18 cellular contexts compared by ENCODE assay signal in the genomic region with DNA sequence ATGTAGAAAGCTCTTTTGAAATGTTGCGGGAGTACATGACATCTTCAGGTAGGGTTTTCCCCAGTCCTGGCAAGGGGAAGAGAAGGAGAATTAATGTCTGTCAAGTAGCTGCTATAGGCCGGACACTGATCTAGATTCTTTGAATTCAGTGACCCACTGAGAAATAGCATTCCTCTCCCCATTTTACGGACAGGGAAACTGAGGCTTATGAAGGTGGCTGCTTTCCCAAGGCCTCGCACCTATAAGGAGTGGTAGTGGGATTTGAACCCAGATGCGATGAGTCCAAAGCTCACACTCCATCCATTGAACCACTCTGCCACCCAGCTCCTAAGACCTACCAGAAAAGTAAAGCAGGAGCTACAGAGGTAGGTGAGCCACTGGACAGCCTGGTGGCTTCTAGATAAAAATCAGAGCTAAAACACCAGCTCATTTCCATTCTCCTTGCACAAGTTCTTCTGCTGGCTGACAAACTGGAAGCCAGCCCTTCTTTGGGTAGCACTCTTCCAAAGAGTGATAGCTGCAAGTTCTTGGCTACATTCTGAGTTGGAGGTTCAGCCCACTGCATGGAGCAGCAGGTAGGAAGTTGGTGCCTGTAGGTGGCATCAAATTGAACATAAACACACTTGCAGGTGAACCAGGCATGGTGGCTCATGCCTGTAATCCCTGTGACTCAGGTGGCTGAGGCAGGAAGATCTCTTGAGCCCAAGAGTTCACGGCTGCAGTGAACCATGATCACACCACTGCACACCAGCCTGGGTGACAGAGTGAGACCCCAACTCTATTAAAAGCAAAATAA. TPM values are rescaled to one million over a fixed set of nuclear protein-coding genes. Genes with fewer than 3 reads are reported as not detected.
DNase-seq lines count a peak whose midpoint lies in the region; ATAC-seq, FAIRE-seq and TF ChIP-seq lines count a peak whose summit lies in the region.
"Had no signal": no experiment of that assay in that cellular context is flagged by ENCODE, and none has a peak within 500 bp of the region (broad histone marks: within the 10 kb centered on the region; RNA-seq: fewer than 3 reads in every experiment).

No MANE protein-coding gene starts in this region.

- no peak for TF ChIP-seq RAD21 in HepG2 (CRISPR knock-in tag; IDR thresholded peaks at IDR 0.05)

- BruUV-seq in HepG2 (replicated peaks; lab: Mats Ljungman, UMichigan) = no TSS peak

- no peak for ATAC-seq in HepG2

- intact Hi-C loops in HepG2 (cut with micrococcal nuclease; ENCODE audit: unreplicated experiment) (no loop called here), transverse colon (cut with DNase I; ENCODE audit: low total_unique reads) (no loop called here)

- H4K20me1 ChIP-seq in HepG2 (ENCODE audit: insufficient read depth, low read length) = 0 out of 2 replicates have a peak, but pooled peaks cover 2% of the 10 kb centered on the region

- H3K27ac ChIP-seq in HepG2 (ENCODE audit: extremely low read length, insufficient read depth, low read length) (no peak overlapping the region), transverse colon (no peak overlapping the region)
- H3K27ac ChIP-seq: 22Rv1 had no signal

- FAIRE-seq in bronchial epithelial cell (lab: Jason Lieb, UNC) (no peak), HepG2 (lab: Jason Lieb, UNC) (no peak)
- FAIRE-seq: G401.6, RCC 7860 had no signal

- H3K27me3 ChIP-seq in bronchial epithelial cell (ENCODE audit: control insufficient read depth, insufficient read depth, low read length) = no peaks in the 10 kb centered on the region
- H3K27me3 ChIP-seq in HepG2 (ENCODE audit: control insufficient read depth in 1 of 2, insufficient read depth in 2 of 2, low read length in 2 of 2) = no peaks in the 10 kb centered on the region
- H3K27me3 ChIP-seq in transverse colon = no peaks in the 10 kb centered on the region

- H3K4me2 ChIP-seq in HepG2 (ENCODE audit: low read depth, low read length) = no peak overlapping the region

- TF ChIP-seq POLR2A in HepG2 (IDR thresholded peaks at IDR 0.05; ENCODE audit: insufficient read depth in 1 of 2, low read depth in 2 of 2, low read length in 2 of 2) (no peak), transverse colon (IDR thresholded peaks at IDR 0.05) (no peak)

- peaks cover 38% of the 10 kb centered on the region for H3K79me2 ChIP-seq in HepG2 (ENCODE audit: insufficient read depth, low read length)

- no peak overlapping the region for H2AFZ ChIP-seq in HepG2 (ENCODE audit: low read length)

- peaks cover 3% of the 10 kb centered on the region for H3K36me3 ChIP-seq in bronchial epithelial cell (ENCODE audit: control insufficient read depth, insufficient read depth, low read length)
- no peaks in the 10 kb centered on the region; a peak in 1 of 5 replicates for H3K36me3 ChIP-seq in HepG2 (replicated peaks in 1 of 2; ENCODE audit: control insufficient read depth in 1 of 2, insufficient read depth in 2 of 2, low read length in 2 of 2)
- H3K36me3 ChIP-seq in transverse colon = no peaks in the 10 kb centered on the region

- CTCF ChIA-PET in HepG2 (lab: Yijun Ruan, JAX; ENCODE audit: low intra/inter-chr PET ratio, low total read pairs) = no interaction called here

- WGBS in HepG2 (ENCODE audit: low lambda C conversion rate) = 86% methylated on average over 4 of the region's 6 CpGs
- 80 to 81% methylated on average over 2 to 6 of the region's 6 CpGs for WGBS in transverse colon (ENCODE audit: low coverage in 1 of 2), 2 donors

- no peak overlapping the region for H3K9ac ChIP-seq in HepG2 (ENCODE audit: insufficient read depth, low read depth, low read length)

- H3K4me1 ChIP-seq in HepG2 (ENCODE audit: insufficient read depth, low read length) = peaks cover 30% of the 10 kb centered on the region
- peaks cover 10 to 51% (median 35%) of the 10 kb centered on the region in 4 donors for H3K4me1 ChIP-seq in transverse colon

- TF ChIP-seq CTCF in bronchial epithelial cell (IDR thresholded peaks at IDR 0.05; ENCODE audit: insufficient read depth, low read length, severe bottlenecking) (peak; percentile 4), HepG2 (CRISPR knock-in tag; IDR thresholded peaks at IDR 0.05) (no peak), transverse colon (IDR thresholded peaks at IDR 0.05) (no peak)

- in situ Hi-C loops in HepG2 (cut with HindIII; ENCODE audit: extremely low pct_ligation_motif_present, low pct_unique_long_range_greater_than_20kb) = no loop called here
- in situ Hi-C loops in transverse colon (cut with MboI; ENCODE audit: low pct_ligation_motif_present in 1 of 4, low pct_unique_long_range_greater_than_20kb in 1 of 4, low sequenced_read_pairs in 3 of 4) = no loop called here

- H3K4me3 ChIP-seq in bronchial epithelial cell (ENCODE audit: low read depth, low read length) (no peak overlapping the region), HepG2 (replicated peaks in 1 of 3; ENCODE audit: insufficient read depth in 1 of 3, low read depth in 2 of 3, low read length in 3 of 3) (no peak overlapping the region), transverse colon (no peak overlapping the region)

- no peaks in the 10 kb centered on the region for H3K9me3 ChIP-seq in HepG2 (ENCODE audit: low read length)
- no peaks in the 10 kb centered on the region for H3K9me3 ChIP-seq in transverse colon

- POLR2A ChIA-PET in HepG2 (lab: Yijun Ruan, JAX) = interaction anchor here (1.0 kb wide), 1 partner anchor 21 kb away, joined by 3 read pairs; no protein-coding TSS in a partner anchor

- TF ChIP-seq EP300 in HepG2 (IDR thresholded peaks at IDR 0.05; ENCODE audit: low read depth in 2 of 2, low read length in 2 of 2) = no peak
- TF ChIP-seq EP300 in HepG2 (CRISPR knock-in tag; IDR thresholded peaks at IDR 0.05; ENCODE audit: borderline replicate concordance) = no peak
- no peak for TF ChIP-seq EP300 in transverse colon (IDR thresholded peaks at IDR 0.05; ENCODE audit: low read depth)

- DNase-seq in DMS53 (lab: John Stamatoyannopoulos, UW) (peak; percentile 38), DMS53 treated with DMSO at 0.1 percent for 48 hours (lab: John Stamatoyannopoulos, UW; ENCODE audit: unreplicated experiment) (no peak), bronchial epithelial cell (ENCODE audit: low read depth) (no peak), HepG2 (ENCODE audit: low spot score) (no peak), transverse colon (peak; percentile 10), activated gamma-delta T cell treated with Interleukin-2 at 50 U/mL for 16 hours (no peak), NCI-H1048 (lab: John Stamatoyannopoulos, UW) (no peak)
- DNase-seq in stimulated activated CD4-positive, alpha-beta T cell treated with anti-CD3 and anti-CD28 coated beads, Interleukin-4, amount 100 ng/mL, for 24 hours = no peak
- DNase-seq: AML-193; H9; NCI-H1105; NCI-H2081 treated with DMSO at 0.1 percent for 48 hours; NCI-H748 treated with DMSO at 0.1 percent for 48 hours; NK-92 treated with Interleukin-12 subunit alpha and Interleukin-12 subunit beta, amount 100 ng/mL, for 24 hours; Right ventricle myocardium superior had no signal

TF ChIP-seq in HepG2, 621 proteins besides CTCF, POLR2A, EP300 and RAD21 (continues in another document):
- peak; percentile 53; the same call in 1 of the 2 replicates for TF ChIP-seq ZNF629 (CRISPR knock-in tag; conservative IDR thresholded peaks at IDR 0.05)

RNA-seq across cellular contexts. Expression of a gene that starts 22.0 kb away (rescaled TPM):
- total RNA-seq in bronchial epithelial cell = 7.6 and 11.9 TPM in 2 replicates
- total RNA-seq in HepG2 (2016; rRNA removed; fragmentation: Illumina TruSeq; extraction: Trizol) = 15.0 and 20.6 TPM in 2 replicates
- 7.6 and 7.9 TPM in 2 replicates for total RNA-seq in HepG2 (2016; cell fraction: cytosol; rRNA removed; fragmentation: Illumina TruSeq; extraction: Trizol; ENCODE audit: low read depth)
- 12.0 and 18.4 TPM in 2 replicates for total RNA-seq in HepG2 (2016; cell fraction: insoluble cytoplasmic fraction; rRNA removed; fragmentation: Illumina TruSeq; extraction: Trizol)
- 15.9 and 16.0 TPM in 2 replicates for total RNA-seq in HepG2 (2016; cell fraction: membrane; rRNA removed; fragmentation: Illumina TruSeq; extraction: Trizol)
- total RNA-seq in HepG2 (2016; cell fraction: nucleus; rRNA removed; fragmentation: Illumina TruSeq; extraction: Trizol) = 9.6 and 12.6 TPM in 2 replicates
- polyA plus RNA-seq in HepG2 (2011; rRNA removed) = 4.7 and 5.8 TPM in 2 replicates
- 4.2 and 5.3 TPM in 2 replicates for polyA plus RNA-seq in HepG2 (2011; cell fraction: cytosol; rRNA removed)
- 9.8 and 12.1 TPM in 2 replicates for polyA plus RNA-seq in HepG2 (2011; cell fraction: nucleus; rRNA removed)
- 18.0 and 18.4 TPM in 2 replicates for polyA plus RNA-seq in HepG2 (2012)
- 4.1 and 5.2 TPM in 2 replicates for polyA plus RNA-seq in HepG2 (2016; cell fraction: cytosol; fragmentation: Illumina TruSeq; extraction: Trizol; ENCODE audit: low read depth)
- polyA plus RNA-seq in HepG2 (2016; cell fraction: insoluble cytoplasmic fraction; fragmentation: Illumina TruSeq; extraction: Trizol; ENCODE audit: low read depth) = 18.4 and 27.3 TPM in 2 replicates
- 13.8 and 17.5 TPM in 2 replicates for polyA plus RNA-seq in HepG2 (2016; cell fraction: membrane; fragmentation: Illumina TruSeq; extraction: Trizol; ENCODE audit: low read depth)
- polyA plus RNA-seq in HepG2 (2016; cell fraction: nucleus; fragmentation: Illumina TruSeq; extraction: Trizol; ENCODE audit: insufficient read depth, low read depth) = 30.8 and 43.0 TPM in 2 replicates
- polyA minus RNA-seq in HepG2 (2011; rRNA and poly(A)+ RNA removed; ENCODE audit: low replicate concordance) = 14.3 and 17.4 TPM in 2 replicates
- 7.8 and 14.2 TPM in 2 replicates for polyA minus RNA-seq in HepG2 (2011; cell fraction: cytosol; rRNA and poly(A)+ RNA removed)
- 5.2 and 7.0 TPM in 2 replicates for polyA minus RNA-seq in HepG2 (2011; cell fraction: nucleus; rRNA and poly(A)+ RNA removed)
- 10 to 100 TPM; 27.3 to 43.4 (median 35.6) TPM for total RNA-seq in transverse colon

Comparison
In these comparisons a context has a peak if more than half of its experiments do, and no peak if none do; other contexts are left out.
1. DNase-seq: peak in DMS53 (single experiment) and transverse colon (single experiment); none in DMS53 treated with DMSO at 0.1 percent for 48 hours (single experiment), bronchial epithelial cell (single experiment), HepG2 (single experiment), activated gamma-delta T cell treated with Interleukin-2 at 50 U/mL for 16 hours (single experiment), NCI-H1048 (single experiment) and stimulated activated CD4-positive, alpha-beta T cell treated with anti-CD3 and anti-CD28 coated beads, Interleukin-4, amount 100 ng/mL, for 24 hours (single experiment).